19 cellular contexts compared by ENCODE assay signal in genomic region chr18:74702951-74703350, GRCh38.
"Had no signal": no experiment of that assay in that cellular context is flagged by ENCODE, and none has a peak within 500 bp of the region (broad histone marks: within the 10 kb centered on the region; RNA-seq: fewer than 3 reads in every experiment).

No MANE protein-coding gene starts in this region.

- H3K4me1 ChIP-seq: heart right ventricle, left ventricle myocardium inferior, lower lobe of right lung, neural progenitor cell had no signal

- H2AFZ ChIP-seq: neural progenitor cell had no signal

- H3K36me3 Mint-ChIP-seq: neural progenitor cell had no signal

- H3K27me3 ChIP-seq: heart right ventricle, neural progenitor cell, ovary had no signal

- H3K27ac Mint-ChIP-seq: endodermal cell; naive thymus-derived CD4-positive, alpha-beta T cell; neural progenitor cell had no signal

- H3K9me3 ChIP-seq: heart right ventricle, left ventricle myocardium inferior, lower lobe of right lung, ovary had no signal

- H3K4me3 Mint-ChIP-seq: endodermal cell; naive thymus-derived CD4-positive, alpha-beta T cell; neural progenitor cell had no signal

- H3K9me3 Mint-ChIP-seq: endodermal cell; naive thymus-derived CD4-positive, alpha-beta T cell; neural progenitor cell had no signal

- H3K4me2 ChIP-seq: neural progenitor cell had no signal

- DNase-seq: effector CD4-positive, alpha-beta T cell; endodermal cell; heart right ventricle; islet precursor cell; left cardiac atrium; left ventricle myocardium inferior; lower lobe of right lung; mesendoderm; naive thymus-derived CD4-positive, alpha-beta T cell; nucleus accumbens; ovary; right cardiac atrium; small intestine; stimulated activated CD4-positive, alpha-beta T cell treated with anti-CD3 and anti-CD28 coated beads, Interleukin-12 subunit alpha, Interleukin-12 subunit beta, amount 100 ng/mL, for 4 hours; stimulated activated naive CD4-positive, alpha-beta T cell treated with Interleukin-2 at 50 U/mL for 16 hours; trophoblast cell had no signal

- H3K9ac ChIP-seq: neural progenitor cell had no signal

- H3K4me1 Mint-ChIP-seq: neural progenitor cell had no signal

- FAIRE-seq: endothelial cell of umbilical vein, small intestine had no signal

- H3K4me3 ChIP-seq: coronary artery, heart right ventricle, left ventricle myocardium inferior, lower lobe of right lung, neural progenitor cell, ovary had no signal

- H3K27ac ChIP-seq: coronary artery, heart right ventricle, left ventricle myocardium inferior, lower lobe of right lung, neural progenitor cell, ovary had no signal

- H3K27me3 Mint-ChIP-seq: naive thymus-derived CD4-positive, alpha-beta T cell had no signal

- H3K36me3 ChIP-seq: left ventricle myocardium inferior, lower lobe of right lung, neural progenitor cell, ovary had no signal

- ATAC-seq: heart right ventricle; left cardiac atrium; lower lobe of right lung; naive thymus-derived CD4-positive, alpha-beta T cell; right cardiac atrium had no signal
